Comparison of ENCODE assay signal across 1 cellular context in genomic region chr21:27582946-27583270, GRCh38.
TF ChIP-seq lines count a peak whose summit lies in the region.

No MANE protein-coding gene starts in this region.

TF ChIP-seq in IMR-90, 13 proteins besides CTCF, POLR2A, EP300 and RAD21 (continued from another document):
- TF ChIP-seq MAFK (IDR thresholded peaks at IDR 0.05; ENCODE audit: low read depth, low read length) (no peak), FOS (IDR thresholded peaks at IDR 0.05; ENCODE audit: low read depth, low read length) (no peak), MXI1 (IDR thresholded peaks at IDR 0.05; ENCODE audit: borderline replicate concordance, low read depth, low read length) (no peak), MAZ (IDR thresholded peaks at IDR 0.05; ENCODE audit: borderline replicate concordance, low read depth, low read length) (no peak)
- TF ChIP-seq, protein P1, sequence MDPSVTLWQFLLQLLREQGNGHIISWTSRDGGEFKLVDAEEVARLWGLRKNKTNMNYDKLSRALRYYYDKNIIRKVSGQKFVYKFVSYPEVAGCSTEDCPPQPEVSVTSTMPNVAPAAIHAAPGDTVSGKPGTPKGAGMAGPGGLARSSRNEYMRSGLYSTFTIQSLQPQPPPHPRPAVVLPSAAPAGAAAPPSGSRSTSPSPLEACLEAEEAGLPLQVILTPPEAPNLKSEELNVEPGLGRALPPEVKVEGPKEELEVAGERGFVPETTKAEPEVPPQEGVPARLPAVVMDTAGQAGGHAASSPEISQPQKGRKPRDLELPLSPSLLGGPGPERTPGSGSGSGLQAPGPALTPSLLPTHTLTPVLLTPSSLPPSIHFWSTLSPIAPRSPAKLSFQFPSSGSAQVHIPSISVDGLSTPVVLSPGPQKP (IDR thresholded peaks at IDR 0.05; ENCODE audit: borderline replicate concordance, low read depth, low read length) = no peak
TF ChIP-seq in IMR-90: peak in this region for 0.
